Comparison of ENCODE assay signal across 8 cellular contexts in the genomic region with DNA sequence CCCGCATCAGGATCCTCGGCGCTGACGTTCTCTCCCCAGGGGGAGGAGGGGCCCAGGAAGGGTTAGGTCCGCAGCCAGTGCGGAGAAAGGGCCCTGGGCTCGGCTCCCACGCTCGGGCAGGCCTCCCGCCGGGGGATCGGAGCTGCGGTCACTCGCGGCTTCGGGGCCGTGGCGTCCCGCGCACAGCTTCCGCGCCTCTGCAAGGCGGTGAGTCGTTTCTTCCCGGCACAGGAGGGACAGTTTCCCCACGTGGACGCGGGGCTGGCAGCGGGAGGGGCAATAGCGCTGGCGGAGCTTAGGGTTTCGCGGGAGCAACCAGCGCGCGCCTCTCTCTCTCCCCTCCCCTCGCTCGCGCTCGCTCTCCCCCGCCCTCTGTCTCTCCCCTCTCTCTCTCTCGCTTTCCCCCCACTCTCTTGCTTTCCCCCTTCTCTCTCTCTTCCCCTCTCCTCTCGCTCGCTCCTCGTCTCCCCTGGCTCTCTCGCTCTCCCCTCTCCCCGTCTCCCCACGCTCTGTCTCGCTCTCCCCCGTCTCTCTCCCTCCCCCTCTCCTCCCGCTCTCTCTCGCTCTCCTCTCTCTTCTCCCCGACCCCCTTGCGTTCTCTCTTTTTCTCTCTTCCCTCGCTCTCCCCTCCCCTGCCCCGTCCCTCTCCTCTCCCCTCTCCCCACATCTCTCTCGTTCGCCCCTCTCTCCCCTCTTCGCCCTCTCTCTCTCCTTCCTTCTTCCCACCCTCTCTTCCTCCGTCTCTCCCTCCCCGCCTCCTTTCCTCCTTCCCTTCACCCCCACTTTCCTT. TPM values are rescaled to one million over a fixed set of nuclear protein-coding genes. Genes with fewer than 3 reads are reported as not detected.
A peak's percentile ranks its signal among the peaks of the same experiment; 100 is the strongest.
DNase-seq lines count a peak whose midpoint lies in the region; ATAC-seq and TF ChIP-seq lines count a peak whose summit lies in the region.

No MANE protein-coding gene starts in this region.

- intact Hi-C loops in activated B cell treated with CpG ODN at 0.5 μM for 24 hours (cut with micrococcal nuclease) = no loop called here

- H3K27ac Mint-ChIP-seq in activated B cell treated with CpG ODN at 0.5 μM for 24 hours = no peak overlapping the region

- DNase-seq in Daoy (ENCODE audit: low read depth) = peak; percentile 80
- peak; percentile 56 for DNase-seq in LoVo (ENCODE audit: low spot score)
- peak; percentile 36 for DNase-seq in activated B cell treated with CpG ODN at 0.5 μM for 24 hours
- DNase-seq in central memory CD4-positive, alpha-beta T cell = peak; percentile 29
- peak; percentile 78 for DNase-seq in left kidney (ENCODE audit: low read depth, low spot score)
- DNase-seq in stimulated activated CD4-positive, alpha-beta T cell treated with anti-CD3 and anti-CD28 coated beads, Interleukin-1b, Interleukin-23, amount 100 ng/mL, for 4 hours (ENCODE audit: low read depth in 2 of 2) = peak; percentile 49 to 51

- POLR2A ChIA-PET in activated B cell treated with CpG ODN at 0.5 μM for 24 hours (lab: Charles Lee) = interaction anchor here (0.8 to 1.3 kb wide), 4 partner anchors 14 to 180 kb away, joined by 3 to 6 read pairs (median 4); no protein-coding TSS in a partner anchor

- H3K4me3 Mint-ChIP-seq in activated B cell treated with CpG ODN at 0.5 μM for 24 hours = peak overlapping the region; percentile 73

- CTCF ChIA-PET in activated B cell treated with CpG ODN at 0.5 μM for 24 hours (lab: Charles Lee) = interaction anchor here (0.8 to 1.0 kb wide), 2 partner anchors 134 to 199 kb away, joined by 3 read pairs; no protein-coding TSS in a partner anchor

- H3K36me3 Mint-ChIP-seq in activated B cell treated with CpG ODN at 0.5 μM for 24 hours (ENCODE audit: low read depth) = no peaks in the 10 kb centered on the region

- peaks cover 16% of the 10 kb centered on the region for H3K4me1 Mint-ChIP-seq in activated B cell treated with CpG ODN at 0.5 μM for 24 hours

- no peak for TF ChIP-seq CTCF in activated B cell treated with CpG ODN at 0.5 μM for 24 hours (IDR thresholded peaks at IDR 0.05)

- ATAC-seq in activated B cell treated with CpG ODN at 0.5 μM for 24 hours (ENCODE audit: low read depth) = peak; percentile 25
- ATAC-seq in HG02763 (IDR thresholded peaks at IDR 0.05; ENCODE audit: unreplicated experiment) = no peak
- ATAC-seq in HG02970 (IDR thresholded peaks at IDR 0.05; ENCODE audit: low FRiP score, unreplicated experiment) = no peak

- no peaks in the 10 kb centered on the region for H3K9me3 Mint-ChIP-seq in activated B cell treated with CpG ODN at 0.5 μM for 24 hours

- H3K27me3 Mint-ChIP-seq in activated B cell treated with CpG ODN at 0.5 μM for 24 hours = peaks cover 30% of the 10 kb centered on the region

RNA-seq across cellular contexts. Expression of a gene that starts 12.8 kb away (rescaled TPM):
- total RNA-seq in Daoy (2014; rRNA removed; shearing (Covaris generic)) = 5.5 and 5.8 TPM in 2 replicates
- total RNA-seq in activated B cell treated with CpG ODN at 0.5 μM for 24 hours = 9.0 and 10.1 TPM in 2 replicates

Comparison
In these comparisons a context has a peak if more than half of its experiments do, and no peak if none do; other contexts are left out.
1. DNase-seq: peak in every context shown above with its lines; median percentile 80 in Daoy; 78 in left kidney; 56 in LoVo; 50 in stimulated activated CD4-positive, alpha-beta T cell treated with anti-CD3 and anti-CD28 coated beads, Interleukin-1b, Interleukin-23, amount 100 ng/mL, for 4 hours; 36 in activated B cell treated with CpG ODN at 0.5 μM for 24 hours; 29 in central memory CD4-positive, alpha-beta T cell.